31 cellular contexts compared by ENCODE assay signal in genomic region chr6:63968650-63969049, GRCh38.
"Had no signal": no experiment of that assay in that cellular context is flagged by ENCODE, and none has a peak within 500 bp of the region (broad histone marks: within the 10 kb centered on the region; RNA-seq: fewer than 3 reads in every experiment).

No MANE protein-coding gene starts in this region.

- H3K36me3 ChIP-seq: adrenal gland, esophagus squamous epithelium, gastroesophageal sphincter had no signal

- H3K9me3 ChIP-seq: adrenal gland, body of pancreas, esophagus squamous epithelium, gastroesophageal sphincter had no signal

- H3K27me3 ChIP-seq: adrenal gland, body of pancreas, esophagus squamous epithelium, gastroesophageal sphincter had no signal

- H3K4me1 Mint-ChIP-seq: activated CD4-positive, alpha-beta T cell treated with anti-CD3 and anti-CD28 coated beads for 36 hours; activated CD4-positive, alpha-beta T cell treated with anti-CD3 and anti-CD28 coated beads, Interleukin-2, amount 10 ng/mL, durations not matched to agents 24 days and 14 days; activated CD8-positive, alpha-beta memory T cell treated with anti-CD3 and anti-CD28 coated beads, Interleukin-2, amount 10 ng/mL, durations not matched to agents 7 days and 5 days; activated naive CD4-positive, alpha-beta T cell treated with anti-CD3 and anti-CD28 coated beads, Interleukin-2, amount 50 U/mL, for 24 hours; activated naive CD8-positive, alpha-beta T cell treated with anti-CD3 and anti-CD28 coated beads for 36 hours; activated naive CD8-positive, alpha-beta T cell treated with anti-CD3 and anti-CD28 coated beads, Interleukin-2, amount 50 U/mL, for 24 hours had no signal

- ATAC-seq: activated CD4-positive, alpha-beta T cell treated with anti-CD3 and anti-CD28 coated beads for 36 hours; activated CD8-positive, alpha-beta memory T cell treated with anti-CD3 and anti-CD28 coated beads, Interleukin-2, amount 10 ng/mL, durations not matched to agents 7 days and 5 days; activated CD8-positive, alpha-beta T cell treated with anti-CD3 and anti-CD28 coated beads, Interleukin-2, amount 10 ng/mL, durations not matched to agents 7 days and 5 days; activated naive CD8-positive, alpha-beta T cell treated with anti-CD3 and anti-CD28 coated beads, Interleukin-2, amount 50 U/mL, for 24 hours; body of pancreas; effector memory CD8-positive, alpha-beta T cell; gastroesophageal sphincter had no signal

- H3K9me3 Mint-ChIP-seq: activated CD4-positive, alpha-beta memory T cell treated with anti-CD3 and anti-CD28 coated beads for 36 hours; activated CD4-positive, alpha-beta T cell treated with anti-CD3 and anti-CD28 coated beads, Interleukin-2, amount 10 ng/mL, durations not matched to agents 24 days and 14 days; activated naive CD4-positive, alpha-beta T cell treated with anti-CD3 and anti-CD28 coated beads for 36 hours; activated naive CD4-positive, alpha-beta T cell treated with anti-CD3 and anti-CD28 coated beads, Interleukin-2, amount 50 U/mL, for 24 hours; activated naive CD8-positive, alpha-beta T cell treated with anti-CD3 and anti-CD28 coated beads for 36 hours; activated naive CD8-positive, alpha-beta T cell treated with anti-CD3 and anti-CD28 coated beads, Interleukin-2, amount 50 U/mL, for 24 hours; activated T-helper 1 cell treated with anti-CD3 and anti-CD28 coated beads, Interleukin-12 subunit alpha, Interleukin-12 subunit beta, Interleukin-2, Interleukin-4 antibody, amounts not matched to agents 30 ng/mL and 10 ng/mL and 1 ng/mL, durations not matched to agents 14 hours and 24 hours and 36 hours; activated T-helper 2 cell treated with anti-CD3 and anti-CD28 coated beads, Interferon-gamma antibody, Interleukin-2, Interleukin-4, amounts not matched to agents 10 μg/mL and 5 μg/mL and 100 μg/mL, durations not matched to agents 14 hours and 24 hours and 36 hours; effector memory CD8-positive, alpha-beta T cell had no signal

- H3K36me3 Mint-ChIP-seq: activated CD4-positive, alpha-beta memory T cell treated with anti-CD3 and anti-CD28 coated beads for 36 hours; activated CD8-positive, alpha-beta memory T cell treated with anti-CD3 and anti-CD28 coated beads, Interleukin-2, amount 10 ng/mL, durations not matched to agents 7 days and 5 days; activated naive CD4-positive, alpha-beta T cell treated with anti-CD3 and anti-CD28 coated beads, Interleukin-2, amount 50 U/mL, for 24 hours; activated naive CD8-positive, alpha-beta T cell treated with anti-CD3 and anti-CD28 coated beads for 36 hours had no signal

- H3K27me3 Mint-ChIP-seq: activated CD4-positive, alpha-beta memory T cell treated with anti-CD3 and anti-CD28 coated beads for 36 hours; activated CD4-positive, alpha-beta T cell treated with anti-CD3 and anti-CD28 coated beads for 36 hours; activated CD4-positive, alpha-beta T cell treated with anti-CD3 and anti-CD28 coated beads, Interleukin-2, amount 10 ng/mL, durations not matched to agents 24 days and 14 days; activated CD8-positive, alpha-beta memory T cell treated with anti-CD3 and anti-CD28 coated beads, Interleukin-2, amount 10 ng/mL, durations not matched to agents 7 days and 5 days; activated naive CD4-positive, alpha-beta T cell treated with anti-CD3 and anti-CD28 coated beads, Interleukin-2, amount 50 U/mL, for 24 hours; activated naive CD8-positive, alpha-beta T cell treated with anti-CD3 and anti-CD28 coated beads for 36 hours; activated naive CD8-positive, alpha-beta T cell treated with anti-CD3 and anti-CD28 coated beads, Interleukin-2, amount 50 U/mL, for 24 hours; effector memory CD8-positive, alpha-beta T cell had no signal

- H3K27ac Mint-ChIP-seq: activated CD4-positive, alpha-beta memory T cell treated with anti-CD3 and anti-CD28 coated beads for 36 hours; activated CD4-positive, alpha-beta T cell treated with anti-CD3 and anti-CD28 coated beads for 36 hours; activated CD4-positive, alpha-beta T cell treated with anti-CD3 and anti-CD28 coated beads, Interleukin-2, amount 10 ng/mL, durations not matched to agents 24 days and 14 days; activated CD8-positive, alpha-beta memory T cell treated with anti-CD3 and anti-CD28 coated beads, Interleukin-2, amount 10 ng/mL, durations not matched to agents 7 days and 5 days; activated CD8-positive, alpha-beta T cell treated with anti-CD3 and anti-CD28 coated beads, Interleukin-2, amount 10 ng/mL, durations not matched to agents 7 days and 5 days; activated naive CD4-positive, alpha-beta T cell treated with anti-CD3 and anti-CD28 coated beads for 36 hours; activated naive CD4-positive, alpha-beta T cell treated with anti-CD3 and anti-CD28 coated beads, Interleukin-2, amount 50 U/mL, for 24 hours; activated naive CD8-positive, alpha-beta T cell treated with anti-CD3 and anti-CD28 coated beads for 36 hours; activated naive CD8-positive, alpha-beta T cell treated with anti-CD3 and anti-CD28 coated beads, Interleukin-2, amount 50 U/mL, for 24 hours; activated T-helper 1 cell treated with anti-CD3 and anti-CD28 coated beads, Interleukin-12 subunit alpha, Interleukin-12 subunit beta, Interleukin-2, Interleukin-4 antibody, amounts not matched to agents 30 ng/mL and 10 ng/mL and 1 ng/mL, durations not matched to agents 14 hours and 24 hours and 36 hours; activated T-helper 2 cell treated with anti-CD3 and anti-CD28 coated beads, Interferon-gamma antibody, Interleukin-2, Interleukin-4, amounts not matched to agents 10 μg/mL and 5 μg/mL and 100 μg/mL, durations not matched to agents 14 hours and 24 hours and 36 hours; effector memory CD8-positive, alpha-beta T cell had no signal

- H3K27ac ChIP-seq: adrenal gland, body of pancreas, epithelial cell of prostate, esophagus squamous epithelium, gastroesophageal sphincter had no signal

- DNase-seq: activated CD4-positive, alpha-beta memory T cell treated with anti-CD3 and anti-CD28 coated beads for 36 hours; activated CD4-positive, alpha-beta T cell treated with anti-CD3 and anti-CD28 coated beads for 36 hours; activated CD4-positive, alpha-beta T cell treated with anti-CD3 and anti-CD28 coated beads, Interleukin-2, amount 10 ng/mL, durations not matched to agents 24 days and 14 days; activated CD4-positive, CD25-positive, alpha-beta regulatory T cell; activated CD4-positive, CD25-positive, alpha-beta regulatory T cell treated with anti-CD3 and anti-CD28 coated beads, Interleukin-2, amount 50 U/mL, for 72 hours; activated CD8-positive, alpha-beta memory T cell treated with anti-CD3 and anti-CD28 coated beads, Interleukin-2, amount 10 ng/mL, durations not matched to agents 7 days and 5 days; activated CD8-positive, alpha-beta memory T cell treated with anti-CD3 and anti-CD28 coated beads, Interleukin-2, amount 50 U/mL, for 4 hours; activated CD8-positive, alpha-beta T cell treated with anti-CD3 and anti-CD28 coated beads, Interleukin-2, amount 10 ng/mL, durations not matched to agents 7 days and 5 days; activated effector memory CD4-positive, alpha-beta T cell treated with anti-CD3 and anti-CD28 coated beads, Interleukin-2, amount 50 U/mL, for 16 hours; activated naive CD4-positive, alpha-beta T cell treated with anti-CD3 and anti-CD28 coated beads for 36 hours; activated naive CD8-positive, alpha-beta T cell treated with anti-CD3 and anti-CD28 coated beads for 36 hours; activated naive CD8-positive, alpha-beta T cell treated with anti-CD3 and anti-CD28 coated beads, Interleukin-2, amount 50 U/mL, for 24 hours; activated T-cell treated with anti-CD3 and anti-CD28 coated beads, Interleukin-2, amount 50 U/mL, for 1 hour; activated T-cell treated with anti-CD3 and anti-CD28 coated beads, Interleukin-2, amount 50 U/mL, for 48 hours; adrenal gland; amygdala; aorta; body of pancreas; caudate nucleus; cortex of kidney; dermis blood vessel endothelial cell; effector CD4-positive, alpha-beta T cell; effector memory CD8-positive, alpha-beta T cell; esophagus squamous epithelium; foreskin melanocyte; T-helper 2 cell had no signal

- H3K4me3 Mint-ChIP-seq: activated CD4-positive, alpha-beta memory T cell treated with anti-CD3 and anti-CD28 coated beads for 36 hours; activated CD4-positive, alpha-beta T cell treated with anti-CD3 and anti-CD28 coated beads for 36 hours; activated CD4-positive, alpha-beta T cell treated with anti-CD3 and anti-CD28 coated beads, Interleukin-2, amount 10 ng/mL, durations not matched to agents 24 days and 14 days; activated CD8-positive, alpha-beta memory T cell treated with anti-CD3 and anti-CD28 coated beads, Interleukin-2, amount 10 ng/mL, durations not matched to agents 7 days and 5 days; activated CD8-positive, alpha-beta T cell treated with anti-CD3 and anti-CD28 coated beads, Interleukin-2, amount 10 ng/mL, durations not matched to agents 7 days and 5 days; activated naive CD4-positive, alpha-beta T cell treated with anti-CD3 and anti-CD28 coated beads for 36 hours; activated naive CD4-positive, alpha-beta T cell treated with anti-CD3 and anti-CD28 coated beads, Interleukin-2, amount 50 U/mL, for 24 hours; activated naive CD8-positive, alpha-beta T cell treated with anti-CD3 and anti-CD28 coated beads for 36 hours; activated naive CD8-positive, alpha-beta T cell treated with anti-CD3 and anti-CD28 coated beads, Interleukin-2, amount 50 U/mL, for 24 hours; activated T-helper 1 cell treated with anti-CD3 and anti-CD28 coated beads, Interleukin-12 subunit alpha, Interleukin-12 subunit beta, Interleukin-2, Interleukin-4 antibody, amounts not matched to agents 30 ng/mL and 10 ng/mL and 1 ng/mL, durations not matched to agents 14 hours and 24 hours and 36 hours; effector memory CD8-positive, alpha-beta T cell had no signal

- H3K4me1 ChIP-seq: adrenal gland, body of pancreas, esophagus squamous epithelium, gastroesophageal sphincter had no signal

- H3K4me3 ChIP-seq: adrenal gland, body of pancreas, esophagus squamous epithelium, gastroesophageal sphincter had no signal
